ENCODE assay signal across 1 cellular context in the genomic region with DNA sequence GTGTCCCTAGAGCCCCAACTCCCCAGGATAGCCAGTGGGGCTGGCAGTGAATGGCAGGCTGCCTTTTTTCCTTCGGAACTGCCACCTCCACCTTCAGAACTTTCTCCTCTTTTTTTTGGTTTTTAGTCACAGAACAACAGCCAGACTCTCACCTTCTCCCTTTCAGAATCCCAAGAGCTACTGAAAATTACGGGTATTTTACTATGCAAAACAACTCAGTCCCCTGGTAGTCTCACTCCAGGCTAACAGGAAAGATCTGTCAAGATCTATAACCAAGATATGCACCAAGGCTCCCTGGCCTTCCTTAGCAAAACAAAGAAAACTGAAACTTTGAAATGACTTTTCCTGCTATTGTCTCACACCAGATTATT.
TF ChIP-seq lines count a peak whose summit lies in the region.

No MANE protein-coding gene starts in this region.

TF ChIP-seq in SK-N-SH, 30 proteins besides CTCF, POLR2A, EP300 and RAD21 (continued from another document):
- TF ChIP-seq, protein P1, sequence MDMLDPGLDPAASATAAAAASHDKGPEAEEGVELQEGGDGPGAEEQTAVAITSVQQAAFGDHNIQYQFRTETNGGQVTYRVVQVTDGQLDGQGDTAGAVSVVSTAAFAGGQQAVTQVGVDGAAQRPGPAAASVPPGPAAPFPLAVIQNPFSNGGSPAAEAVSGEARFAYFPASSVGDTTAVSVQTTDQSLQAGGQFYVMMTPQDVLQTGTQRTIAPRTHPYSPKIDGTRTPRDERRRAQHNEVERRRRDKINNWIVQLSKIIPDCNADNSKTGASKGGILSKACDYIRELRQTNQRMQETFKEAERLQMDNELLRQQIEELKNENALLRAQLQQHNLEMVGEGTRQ (IDR thresholded peaks at IDR 0.05; ENCODE audit: borderline replicate concordance, low read depth, low read length) = no peak
- TF ChIP-seq GATA2 (CRISPR knock-in tag; IDR thresholded peaks at IDR 0.05) = no peak
